Comparison of ENCODE assay signal across 16 cellular contexts in genomic region chr7:156151658-156152057, GRCh38.
DNase-seq lines count a peak whose midpoint lies in the region; ATAC-seq and TF ChIP-seq lines count a peak whose summit lies in the region.
"Had no signal": no experiment of that assay in that cellular context is flagged by ENCODE, and none has a peak within 500 bp of the region (broad histone marks: within the 10 kb centered on the region; RNA-seq: fewer than 3 reads in every experiment).

No MANE protein-coding gene starts in this region.

- no peak overlapping the region for H2AFZ ChIP-seq in SK-N-SH (ENCODE audit: low read depth)
- H2AFZ ChIP-seq: GM23338 had no signal

- H3K27me3 ChIP-seq in body of pancreas (no peaks in the 10 kb centered on the region), SK-N-SH (ENCODE audit: insufficient read depth) (peaks cover 35% of the 10 kb centered on the region)
- H3K27me3 ChIP-seq: BLaER1 had no signal

- POLR2A ChIA-PET in SK-N-SH (lab: Yijun Ruan, JAX) = no interaction called here

- CTCF ChIA-PET in SK-N-SH (lab: Yijun Ruan, JAX) = no interaction called here

- intact Hi-C loops in body of pancreas (cut with DNase I) = no loop called here

- TF ChIP-seq RAD21 in SK-N-SH (IDR thresholded peaks at IDR 0.05; ENCODE audit: low read length) = no peak

- 49 to 59% methylated on average over 6 of the region's 6 CpGs for WGBS in body of pancreas, 2 donors
- WGBS in SK-N-SH (ENCODE audit: low lambda C conversion rate) = 5% methylated on average over 6 of the region's 6 CpGs

- no peak for TF ChIP-seq CTCF in body of pancreas (IDR thresholded peaks at IDR 0.05)
- TF ChIP-seq CTCF in SK-N-SH (IDR thresholded peaks at IDR 0.05) = no peak

- DNase-seq in ACHN (peak; percentile 56), body of pancreas (no peak), islet precursor cell (peak; percentile 4), renal cortical epithelial cell (ENCODE audit: low read depth) (peak; percentile 82), SK-N-SH (no peak), activated gamma-delta T cell (lab: John Stamatoyannopoulos, UW) (no peak)
- no peak for DNase-seq in activated effector memory CD4-positive, alpha-beta T cell treated with Interleukin-2 at 50 U/mL for 16 hours
- DNase-seq: CD4-positive, alpha-beta memory T cell; DMS 273 treated with DMSO at 0.1 percent for 48 hours; HCEC 1CT; KBM-7 had no signal

- H3K4me1 ChIP-seq in body of pancreas = peaks cover 12% of the 10 kb centered on the region
- H3K4me1 ChIP-seq in SK-N-SH (ENCODE audit: control insufficient read depth in 1 of 2, insufficient read depth in 2 of 2, low read depth in 1 of 2, low read length in 1 of 2) = no peaks in the 10 kb centered on the region
- H3K4me1 ChIP-seq: BLaER1 had no signal

- H3K9me3 ChIP-seq in body of pancreas (no peaks in the 10 kb centered on the region), SK-N-SH (no peaks in the 10 kb centered on the region)
- H3K9me3 ChIP-seq: A549, BLaER1 had no signal

- in situ Hi-C loops in ACHN (cut with HindIII; ENCODE audit: low pct_ligation_motif_present, low pct_unique_long_range_greater_than_20kb, low sequenced_read_pairs) = no loop called here

- H3K4me3 ChIP-seq in body of pancreas (no peak overlapping the region), SK-N-SH (ENCODE audit: low read depth in 2 of 2, low read length in 1 of 2) (no peak overlapping the region)
- H3K4me3 ChIP-seq: A549, BLaER1, GM23338 had no signal

- no peaks in the 10 kb centered on the region for H3K9me2 ChIP-seq in SK-N-SH

- H3K4me2 ChIP-seq in SK-N-SH = no peak overlapping the region
- H3K4me2 ChIP-seq: A549, BLaER1, GM23338 had no signal

- H3K27ac ChIP-seq in body of pancreas = peak overlapping the region in 3 of 4 donors; percentile 42 to 52 (median 46)
- no peak overlapping the region for H3K27ac ChIP-seq in SK-N-SH (ENCODE audit: low read depth in 2 of 2, low read length in 1 of 2)
- H3K27ac ChIP-seq: 22Rv1, A549, BLaER1 had no signal

- no peak overlapping the region for H3K9ac ChIP-seq in SK-N-SH
- H3K9ac ChIP-seq: BLaER1 had no signal

- H3F3A ChIP-seq in SK-N-SH (replicated peaks; ENCODE audit: insufficient read depth) = peaks cover 7% of the 10 kb centered on the region

- no peaks in the 10 kb centered on the region for H4K20me1 ChIP-seq in SK-N-SH (ENCODE audit: insufficient read depth)
- H4K20me1 ChIP-seq: BLaER1 had no signal

- no peak for TF ChIP-seq POLR2A in body of pancreas (IDR thresholded peaks at IDR 0.05)

- ATAC-seq in body of pancreas = peak; percentile 56
- ATAC-seq: A549, GM23338, HepG2 had no signal

- H3K79me2 ChIP-seq in SK-N-SH (ENCODE audit: insufficient read depth) = no peaks in the 10 kb centered on the region

- no peak for TF ChIP-seq EP300 in SK-N-SH (IDR thresholded peaks at IDR 0.05; ENCODE audit: borderline replicate concordance in 1 of 2, low read depth in 1 of 2, low read length in 1 of 2)

- H3K36me3 ChIP-seq in body of pancreas (replicated peaks in 1 of 2; ENCODE audit: insufficient read depth in 1 of 2, low read depth in 2 of 2) (no peaks in the 10 kb centered on the region), SK-N-SH (replicated peaks in 1 of 2; ENCODE audit: control insufficient read depth in 1 of 2, insufficient read depth in 2 of 2, low read length in 1 of 2) (no peaks in the 10 kb centered on the region)
- H3K36me3 ChIP-seq: BLaER1 had no signal

TF ChIP-seq in SK-N-SH, 30 proteins besides CTCF, POLR2A, EP300 and RAD21:
- TF ChIP-seq TCF12 (IDR thresholded peaks at IDR 0.05) (no peak), GABPA (IDR thresholded peaks at IDR 0.05; ENCODE audit: low read depth) (no peak), ELF1 (IDR thresholded peaks at IDR 0.05) (no peak), NRF1 (IDR thresholded peaks at IDR 0.05; ENCODE audit: low read depth, low read length) (no peak), RCOR1 (IDR thresholded peaks at IDR 0.05; ENCODE audit: low read length) (no peak), POLR2AphosphoS5 (IDR thresholded peaks at IDR 0.05; ENCODE audit: low read depth, low read length) (no peak), FOSL2 (IDR thresholded peaks at IDR 0.05; ENCODE audit: borderline replicate concordance, low read depth) (no peak), TEAD4 (IDR thresholded peaks at IDR 0.05; ENCODE audit: borderline replicate concordance, insufficient read depth) (no peak), USF1 (IDR thresholded peaks at IDR 0.05; ENCODE audit: borderline replicate concordance, low read depth) (no peak)

Comparison
In these comparisons a context has a peak if more than half of its experiments do, and no peak if none do; other contexts are left out.
1. DNase-seq: peak in ACHN (single experiment), islet precursor cell (single experiment) and renal cortical epithelial cell (single experiment); none in body of pancreas (0 of 4), SK-N-SH (single experiment), activated effector memory CD4-positive, alpha-beta T cell treated with Interleukin-2 at 50 U/mL for 16 hours (single experiment) and activated gamma-delta T cell (single experiment).
2. H3K27ac ChIP-seq: peak in body of pancreas (3 of 4); none in SK-N-SH (0 of 2).